Comparison of ENCODE assay signal across 8 cellular contexts in the genomic region with DNA sequence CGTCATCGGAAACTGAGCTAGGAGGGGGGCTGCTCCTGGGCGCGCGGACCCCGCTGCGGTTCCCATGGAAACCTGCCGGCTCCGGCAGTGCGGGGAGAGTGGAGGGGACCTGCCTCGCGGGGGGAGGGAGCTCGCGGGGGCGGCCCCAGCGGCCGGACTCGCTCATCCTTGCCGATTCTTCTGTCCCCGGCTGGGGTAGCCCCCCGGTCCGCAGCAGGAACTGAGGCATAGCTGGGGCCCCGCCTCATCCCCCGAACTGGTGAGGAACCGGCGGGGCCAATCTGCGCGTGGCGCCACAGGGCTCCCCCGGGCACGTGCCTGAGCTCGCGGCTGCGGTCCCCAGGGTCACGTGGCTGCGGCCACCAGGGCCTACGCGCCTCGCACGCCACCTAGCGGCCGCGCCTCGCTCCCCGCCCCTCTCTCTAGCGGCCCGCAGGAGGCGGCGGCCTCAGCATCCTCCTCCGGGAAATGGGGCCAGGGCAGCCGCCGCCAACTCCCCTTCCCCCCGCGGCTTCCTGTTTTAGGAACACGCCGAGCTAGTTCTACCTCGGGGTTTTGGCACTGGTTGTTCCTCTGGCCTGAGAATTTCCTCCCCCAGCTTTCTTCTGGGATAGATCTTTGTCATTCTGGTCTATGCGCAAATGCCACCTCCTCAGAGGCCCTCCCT. TPM values are rescaled to one million over a fixed set of nuclear protein-coding genes. Genes with fewer than 3 reads are reported as not detected.
A peak's percentile ranks its signal among the peaks of the same experiment; 100 is the strongest.
DNase-seq lines count a peak whose midpoint lies in the region; ATAC-seq and TF ChIP-seq lines count a peak whose summit lies in the region.

No MANE protein-coding gene starts in this region.

- H3K4me1 Mint-ChIP-seq in activated CD4-positive, alpha-beta T cell treated with anti-CD3 and anti-CD28 coated beads for 36 hours = peaks cover 17% of the 10 kb centered on the region

- peak overlapping the region; percentile 78 for H3K27ac Mint-ChIP-seq in activated CD4-positive, alpha-beta T cell treated with anti-CD3 and anti-CD28 coated beads for 36 hours

- no peaks in the 10 kb centered on the region for H3K9me3 Mint-ChIP-seq in activated CD4-positive, alpha-beta T cell treated with anti-CD3 and anti-CD28 coated beads for 36 hours (ENCODE audit: low read depth)

- peaks cover 10% of the 10 kb centered on the region for H3K36me3 Mint-ChIP-seq in activated CD4-positive, alpha-beta T cell treated with anti-CD3 and anti-CD28 coated beads for 36 hours (ENCODE audit: low read depth)

- no peaks in the 10 kb centered on the region for H3K27me3 ChIP-seq in layer of hippocampus (ENCODE audit: control insufficient read depth, insufficient read depth, low read length)

- H3K4me3 ChIP-seq in AG09309 (ENCODE audit: control insufficient read depth, low read depth, low read length) = peak overlapping the region; percentile 23

- POLR2A ChIA-PET in activated CD4-positive, alpha-beta T cell treated with anti-CD3 and anti-CD28 coated beads for 36 hours (lab: Charles Lee) = interaction anchor here (0.5 to 1.3 kb wide), 4 partner anchors 30 to 386 kb away, joined by 3 to 4 read pairs (median 3); partner anchors contain the start of gene SWSAP1

- peak overlapping the region; percentile 66 for H3K4me3 Mint-ChIP-seq in activated CD4-positive, alpha-beta T cell treated with anti-CD3 and anti-CD28 coated beads for 36 hours

- peak overlapping the region; percentile 97 for H3K27ac ChIP-seq in layer of hippocampus (ENCODE audit: low read depth, low read length)

- DNase-seq in AG09309 (ENCODE audit: low read depth) (peak; percentile 10), NCI-H446 treated with DMSO at 0.1 percent for 48 hours (lab: John Stamatoyannopoulos, UW) (peak; percentile 68), cerebellum (ENCODE audit: low spot score) (peak; percentile 90)
- DNase-seq in activated CD4-positive, alpha-beta T cell treated with anti-CD3 and anti-CD28 coated beads for 36 hours = peak; percentile 93
- peak; percentile 71 for DNase-seq in stimulated activated CD4-positive, alpha-beta T cell treated with anti-CD3 and anti-CD28 coated beads, Interleukin-2, amount 100 ng/mL, for 4 hours (ENCODE audit: low read depth)

- intact Hi-C loops in activated CD4-positive, alpha-beta T cell treated with anti-CD3 and anti-CD28 coated beads for 36 hours (cut with DNase I, micrococcal nuclease) = loop anchor here (1.0 to 5.0 kb wide), 17 partner anchors 22 to 345 kb away; partner anchors contain the start of genes ECSIT (in 2 of the 2), ODAD3 (in 2 of the 2), PRKCSH (in 2 of the 2) and ZNF653 (in 2 of the 2)

- CTCF ChIA-PET in activated CD4-positive, alpha-beta T cell treated with anti-CD3 and anti-CD28 coated beads for 36 hours (lab: Charles Lee) = interaction anchor here (0.6 to 1.7 kb wide), 29 partner anchors 23 to 1504 kb away, joined by 3 to 16 read pairs (median 4); partner anchors contain the start of genes CCDC159, ECSIT, EPOR and RAB3D

- ATAC-seq in GM19023 (IDR thresholded peaks at IDR 0.05; ENCODE audit: unreplicated experiment) (peak; percentile 63), HG03439 (IDR thresholded peaks at IDR 0.05; ENCODE audit: unreplicated experiment) (peak; percentile 66)
- peak; percentile 64 for ATAC-seq in activated CD4-positive, alpha-beta T cell treated with anti-CD3 and anti-CD28 coated beads for 36 hours

- peaks cover 20% of the 10 kb centered on the region for H3K27me3 Mint-ChIP-seq in activated CD4-positive, alpha-beta T cell treated with anti-CD3 and anti-CD28 coated beads for 36 hours

- TF ChIP-seq CTCF in AG09309 (IDR thresholded peaks at IDR 0.05; ENCODE audit: control insufficient read depth, insufficient read depth, low read depth, low read length, missing control alignments) = peak; percentile 71

RNA-seq across cellular contexts. Expression of gene ELAVL3, which starts 1.7 kb away (rescaled TPM):
- total RNA-seq in activated CD4-positive, alpha-beta T cell treated with anti-CD3 and anti-CD28 coated beads for 36 hours = under 1 TPM in 1 of 2 experiments, not detected in 1; 0.09 TPM
- total RNA-seq in cerebellum = 88.8 TPM

RNA-seq across cellular contexts. Expression of gene ZNF653, which starts 23.1 kb away (rescaled TPM):
- total RNA-seq in activated CD4-positive, alpha-beta T cell treated with anti-CD3 and anti-CD28 coated beads for 36 hours = 10 to 100 TPM; 13.1 to 16.6 TPM
- total RNA-seq in cerebellum = 11.0 TPM

RNA-seq across cellular contexts. Expression of gene ECSIT, which starts 46.4 kb away (rescaled TPM):
- 10 to 100 TPM; 37.2 to 44.6 TPM for total RNA-seq in activated CD4-positive, alpha-beta T cell treated with anti-CD3 and anti-CD28 coated beads for 36 hours
- total RNA-seq in cerebellum = 27.0 TPM

RNA-seq across cellular contexts. Expression of gene PRKCSH, which starts 47.1 kb away (rescaled TPM):
- 100 to 1,000 TPM; 225 to 269 TPM for total RNA-seq in activated CD4-positive, alpha-beta T cell treated with anti-CD3 and anti-CD28 coated beads for 36 hours
- total RNA-seq in cerebellum = 47.5 TPM

RNA-seq across cellular contexts. Expression of gene ODAD3, which starts 47.6 kb away (rescaled TPM):
- under 1 TPM; 0.16 to 0.25 TPM for total RNA-seq in activated CD4-positive, alpha-beta T cell treated with anti-CD3 and anti-CD28 coated beads for 36 hours
- 0.82 TPM for total RNA-seq in cerebellum

Comparison
In these comparisons a context has a peak if more than half of its experiments do, and no peak if none do; other contexts are left out.
1. Peak in every context shown above with its lines: DNase-seq, ATAC-seq, H3K4me3 ChIP-seq and H3K27ac ChIP-seq.
2. DNase-seq: peak in every context shown above with its lines; median percentile 93 in activated CD4-positive, alpha-beta T cell treated with anti-CD3 and anti-CD28 coated beads for 36 hours; 90 in cerebellum; 71 in stimulated activated CD4-positive, alpha-beta T cell treated with anti-CD3 and anti-CD28 coated beads, Interleukin-2, amount 100 ng/mL, for 4 hours; 68 in NCI-H446 treated with DMSO at 0.1 percent for 48 hours; 10 in AG09309.
3. RNA of gene ELAVL3, which starts 1.7 kb away (total RNA-seq): 88.8 TPM in cerebellum (single experiment); 0.09 TPM in activated CD4-positive, alpha-beta T cell treated with anti-CD3 and anti-CD28 coated beads for 36 hours; every median in the first group is over 10 times any median in the second.